9 cellular contexts compared by ENCODE assay signal in the genomic region with DNA sequence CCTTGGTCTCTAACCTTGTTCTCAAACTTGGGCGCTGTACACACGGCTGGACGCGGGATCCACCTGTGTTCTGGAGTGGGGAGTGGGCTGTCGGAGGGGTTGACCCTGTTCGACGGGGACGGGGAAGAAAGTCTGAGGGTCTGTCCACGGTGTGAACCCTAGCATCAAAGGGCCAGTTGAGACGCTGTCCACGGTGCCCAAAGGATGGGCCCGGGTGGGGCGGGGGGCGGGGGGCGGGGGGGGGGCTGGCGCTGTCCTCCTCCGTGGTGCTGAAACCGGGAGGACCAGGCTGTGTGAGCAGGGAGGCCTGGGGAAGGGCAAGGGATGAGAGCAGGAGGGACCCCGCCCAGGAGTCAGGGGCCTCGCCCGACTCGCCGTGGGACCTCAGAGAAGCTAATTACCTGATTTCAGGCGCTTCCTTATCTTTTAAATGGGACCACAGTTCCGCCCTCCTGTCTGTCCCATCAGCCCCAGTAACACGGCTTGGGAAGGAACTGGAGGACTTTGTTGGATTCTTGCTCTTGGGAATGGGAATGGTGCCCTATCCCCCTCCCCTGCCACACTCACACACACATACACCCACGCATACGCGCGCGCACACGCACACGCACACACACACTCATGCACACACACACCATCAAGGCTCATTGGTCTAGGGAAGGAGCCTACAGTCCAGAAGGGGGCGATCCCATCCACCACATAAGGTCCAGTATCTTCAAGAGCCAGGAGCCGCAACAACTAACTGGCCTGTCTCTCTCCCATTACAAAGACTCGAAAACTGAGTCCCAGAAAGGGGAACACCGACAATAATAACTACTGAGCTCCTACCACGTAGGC. TPM values are rescaled to one million over a fixed set of nuclear protein-coding genes. Genes with fewer than 3 reads are reported as not detected.
DNase-seq lines count a peak whose midpoint lies in the region; ATAC-seq and TF ChIP-seq lines count a peak whose summit lies in the region.
"Had no signal": no experiment of that assay in that cellular context is flagged by ENCODE, and none has a peak within 500 bp of the region (broad histone marks: within the 10 kb centered on the region; RNA-seq: fewer than 3 reads in every experiment).

No MANE protein-coding gene starts in this region.

- H3K9ac ChIP-seq in Karpas-422 (ENCODE audit: low read length) (no peak overlapping the region), SK-N-MC (ENCODE audit: insufficient read length) (no peak overlapping the region)

- H3K4me2 ChIP-seq in Karpas-422 (ENCODE audit: low read depth, low read length, poor library complexity, severe bottlenecking), result no peak overlapping the region

- no peaks in the 10 kb centered on the region for H3K27me3 ChIP-seq in Karpas-422 (ENCODE audit: low read length)

- H3K9me3 ChIP-seq in Karpas-422 (ENCODE audit: low read length) (no peaks in the 10 kb centered on the region), SK-N-MC (ENCODE audit: low read depth, low read length) (no peaks in the 10 kb centered on the region)
- H3K9me3 ChIP-seq: thoracic aorta had no signal

- no peaks in the 10 kb centered on the region for H3K79me2 ChIP-seq in Karpas-422 (ENCODE audit: low read length)

- no peaks in the 10 kb centered on the region for H3K9me2 ChIP-seq in Karpas-422 (replicated peaks; ENCODE audit: insufficient read depth, low read length)

- TF ChIP-seq CTCF in fibroblast of pulmonary artery (IDR thresholded peaks at IDR 0.05; ENCODE audit: low read length, missing control alignments) (peak; percentile 50), nephron progenitor cell (IDR thresholded peaks at IDR 0.05) (no peak)

- H3K4me1 ChIP-seq in Karpas-422 (ENCODE audit: low read length), result no peaks in the 10 kb centered on the region

- no peak overlapping the region for H2AFZ ChIP-seq in Karpas-422 (ENCODE audit: low read length)

- ATAC-seq in HG03378 (IDR thresholded peaks at IDR 0.05; ENCODE audit: unreplicated experiment), result no peak
- ATAC-seq in HG03520 (IDR thresholded peaks at IDR 0.05; ENCODE audit: unreplicated experiment), result no peak

- no peak overlapping the region for H3K27ac Mint-ChIP-seq in nephron progenitor cell

- peak overlapping the region; percentile 75 for H3K4me3 Mint-ChIP-seq in nephron progenitor cell

- DNase-seq in SHP77 (lab: John Stamatoyannopoulos, UW), result peak; percentile 30 to 44
- DNase-seq in SHP77 treated with DMSO at 0.1 percent for 48 hours (lab: John Stamatoyannopoulos, UW), result no peak
- peak; percentile 83 for DNase-seq in Karpas-422
- no peak for DNase-seq in SK-N-MC (ENCODE audit: low read depth, low spot score)
- peak; percentile 75 for DNase-seq in fibroblast of pulmonary artery (ENCODE audit: low read depth)
- peak; percentile 72 for DNase-seq in nephron progenitor cell

- H3K27ac ChIP-seq in Karpas-422 (ENCODE audit: low read length) (no peak overlapping the region), SK-N-MC (no peak overlapping the region)
- H3K27ac ChIP-seq: thoracic aorta had no signal

- H4K20me1 ChIP-seq in Karpas-422 (ENCODE audit: insufficient read depth, low read depth, low read length), result no peaks in the 10 kb centered on the region

- peaks cover 26% of the 10 kb centered on the region for H3K4me1 Mint-ChIP-seq in nephron progenitor cell

- H3K9me3 Mint-ChIP-seq in nephron progenitor cell, result no peaks in the 10 kb centered on the region

- H3K36me3 ChIP-seq in Karpas-422 (ENCODE audit: insufficient read depth, low read length) (no peaks in the 10 kb centered on the region), SK-N-MC (ENCODE audit: insufficient read depth, low read length) (no peaks in the 10 kb centered on the region)
- H3K36me3 ChIP-seq: thoracic aorta had no signal

- peaks cover 3% of the 10 kb centered on the region for H3K36me3 Mint-ChIP-seq in nephron progenitor cell (ENCODE audit: low read depth)

- no peak overlapping the region for H3K4me3 ChIP-seq in Karpas-422 (ENCODE audit: low read length)
- H3K4me3 ChIP-seq in SK-N-MC, result peak overlapping the region; percentile 73
- no peak overlapping the region for H3K4me3 ChIP-seq in fibroblast of pulmonary artery (replicated peaks; ENCODE audit: low read depth, low read length)

- peaks cover 63% of the 10 kb centered on the region for H3K27me3 Mint-ChIP-seq in nephron progenitor cell (ENCODE audit: low read depth, poor library complexity)

RNA-seq across cellular contexts. Expression of a gene that starts 1.0 kb away (rescaled TPM):
- 0.14 TPM in 1 of 2 replicates, not detected in the other for total RNA-seq in Karpas-422 (2014; rRNA removed; shearing (Covaris generic); ENCODE audit: low replicate concordance)

Comparison
In these comparisons a context has a peak if more than half of its experiments do, and no peak if none do; other contexts are left out.
1. DNase-seq: peak in SHP77 (2 of 2), Karpas-422 (single experiment), fibroblast of pulmonary artery (single experiment) and nephron progenitor cell (single experiment); none in SHP77 treated with DMSO at 0.1 percent for 48 hours (single experiment) and SK-N-MC (single experiment).